20 cellular contexts compared by ENCODE assay signal in genomic region chr7:96700516-96700915, GRCh38.
"Had no signal": no experiment of that assay in that cellular context is flagged by ENCODE, and none has a peak within 500 bp of the region (broad histone marks: within the 10 kb centered on the region; RNA-seq: fewer than 3 reads in every experiment).

No MANE protein-coding gene starts in this region.

- H3K36me3 ChIP-seq: gastrocnemius medialis, sigmoid colon, stomach, transverse colon had no signal

- DNase-seq: effector CD4-positive, alpha-beta T cell; gastrocnemius medialis; glutamatergic neuron; immature natural killer cell; kidney; mammary epithelial cell; naive thymus-derived CD4-positive, alpha-beta T cell; nephron progenitor cell; psoas muscle; sigmoid colon; stimulated activated CD4-positive, alpha-beta T cell treated with anti-CD3 and anti-CD28 coated beads, Interleukin-2, amount 100 ng/mL, for 24 hours; stimulated activated CD4-positive, alpha-beta T cell treated with anti-CD3 and anti-CD28 coated beads, Interleukin-4, amount 100 ng/mL, for 4 hours; stimulated activated naive B cell treated with anti-CD40 and anti-IgM and Interleukin-4, amounts not matched to agents 10 μg/mL and 1 μg/mL and 100 μg/mL, for 72 hours; stomach; transverse colon had no signal

- H3K27me3 ChIP-seq: gastrocnemius medialis, sigmoid colon, stomach, transverse colon had no signal

- H3K27ac ChIP-seq: coronary artery, gastrocnemius medialis, psoas muscle, sigmoid colon, skin epidermis, stomach, thoracic aorta, transverse colon had no signal

- H3K27me3 Mint-ChIP-seq: naive thymus-derived CD4-positive, alpha-beta T cell; stimulated activated naive B cell treated with anti-CD40 and anti-IgM and Interleukin-4, amounts not matched to agents 10 μg/mL and 1 μg/mL and 100 μg/mL, for 72 hours had no signal

- H3K9me3 Mint-ChIP-seq: immature natural killer cell; naive thymus-derived CD4-positive, alpha-beta T cell; nephron progenitor cell had no signal

- H3K4me3 ChIP-seq: coronary artery, gastrocnemius medialis, psoas muscle, sigmoid colon, skin epidermis, stomach, thoracic aorta, transverse colon had no signal

- H3K4me1 Mint-ChIP-seq: nephron progenitor cell had no signal

- H3K9me3 ChIP-seq: gastrocnemius medialis, psoas muscle, sigmoid colon, stomach, thoracic aorta, transverse colon had no signal

- ATAC-seq: esophagus mucosa; gastrocnemius medialis; left lobe of liver; naive thymus-derived CD4-positive, alpha-beta T cell; psoas muscle; stimulated activated naive B cell treated with anti-CD40 and anti-IgM and Interleukin-4, amounts not matched to agents 10 μg/mL and 1 μg/mL and 100 μg/mL, for 72 hours had no signal

- H3K4me3 Mint-ChIP-seq: nephron progenitor cell; stimulated activated naive B cell treated with anti-CD40 and anti-IgM and Interleukin-4, amounts not matched to agents 10 μg/mL and 1 μg/mL and 100 μg/mL, for 72 hours had no signal

- H3K27ac Mint-ChIP-seq: nephron progenitor cell; stimulated activated naive B cell treated with anti-CD40 and anti-IgM and Interleukin-4, amounts not matched to agents 10 μg/mL and 1 μg/mL and 100 μg/mL, for 72 hours had no signal
